26 cellular contexts compared by ENCODE assay signal in genomic region chr1:188857526-188858087, GRCh38.
"Had no signal": no experiment of that assay in that cellular context is flagged by ENCODE, and none has a peak within 500 bp of the region (broad histone marks: within the 10 kb centered on the region; RNA-seq: fewer than 3 reads in every experiment).

No MANE protein-coding gene starts in this region.

- H3K27ac ChIP-seq: brain microvascular endothelial cell, SJSA1 had no signal

- H3K27ac Mint-ChIP-seq: activated CD4-positive, alpha-beta memory T cell treated with anti-CD3 and anti-CD28 coated beads for 36 hours; activated CD4-positive, alpha-beta T cell treated with anti-CD3 and anti-CD28 coated beads, Interleukin-2, amount 10 ng/mL, durations not matched to agents 7 days and 5 days; activated naive CD4-positive, alpha-beta T cell treated with anti-CD3 and anti-CD28 coated beads, Interleukin-2, amount 10 ng/mL, durations not matched to agents 7 days and 5 days; activated naive CD8-positive, alpha-beta T cell; activated naive CD8-positive, alpha-beta T cell treated with anti-CD3 and anti-CD28 coated beads, Interleukin-2, amount 50 U/mL, for 24 hours; T-helper 1 cell treated with Interleukin-12 subunit alpha and Interleukin-12 subunit beta and Interleukin-4 antibody, amounts not matched to agents 30 μg/mL and 1 μg/mL, for 36 hours; T-helper 2 cell treated with Interferon-gamma antibody and Interleukin-4, amounts not matched to agents 5 μg/mL and 100 μg/mL, for 36 hours had no signal

- DNase-seq: activated CD4-positive, alpha-beta memory T cell treated with anti-CD3 and anti-CD28 coated beads for 36 hours; activated CD4-positive, alpha-beta T cell treated with anti-CD3 and anti-CD28 coated beads, Interleukin-2, amount 10 ng/mL, durations not matched to agents 7 days and 5 days; activated CD8-positive, alpha-beta memory T cell treated with anti-CD3 and anti-CD28 coated beads, Interleukin-2, amount 50 U/mL, for 4 hours; activated effector memory CD4-positive, alpha-beta T cell treated with Interleukin-2 at 50 U/mL for 16 hours; activated naive CD4-positive, alpha-beta T cell treated with anti-CD3 and anti-CD28 coated beads, Interleukin-2, amount 10 ng/mL, durations not matched to agents 7 days and 5 days; activated naive CD8-positive, alpha-beta T cell treated with anti-CD3 and anti-CD28 coated beads, Interleukin-2, amount 50 U/mL, for 24 hours; activated T-cell treated with anti-CD3 and anti-CD28 coated beads for 4 hours; activated T-cell treated with anti-CD3 and anti-CD28 coated beads, Interleukin-2, amount 50 U/mL, for 48 hours; brain microvascular endothelial cell; Kasumi-1; KG1; MG63; NCI-H1048; NCI-H1105 treated with DMSO at 0.1 percent for 48 hours; NCI-H1436; NCI-H1694; NCI-H1930; NCI-H345; NCI-H524 treated with DMSO at 0.1 percent for 48 hours; SHP77 treated with DMSO at 0.1 percent for 48 hours; SK-N-SH had no signal

- H3K9ac ChIP-seq: SK-N-SH had no signal

- H3K9me3 ChIP-seq: SJSA1 had no signal

- H3K36me3 ChIP-seq: brain microvascular endothelial cell, MG63, SJSA1 had no signal

- ATAC-seq: activated naive CD8-positive, alpha-beta T cell treated with anti-CD3 and anti-CD28 coated beads, Interleukin-2, amount 50 U/mL, for 24 hours; Panc1 had no signal

- H3K36me3 Mint-ChIP-seq: activated CD4-positive, alpha-beta memory T cell treated with anti-CD3 and anti-CD28 coated beads for 36 hours; activated naive CD4-positive, alpha-beta T cell treated with anti-CD3 and anti-CD28 coated beads, Interleukin-2, amount 10 ng/mL, durations not matched to agents 7 days and 5 days; activated naive CD8-positive, alpha-beta T cell had no signal

- H3K4me1 Mint-ChIP-seq: activated CD4-positive, alpha-beta T cell treated with anti-CD3 and anti-CD28 coated beads, Interleukin-2, amount 10 ng/mL, durations not matched to agents 7 days and 5 days; activated naive CD4-positive, alpha-beta T cell treated with anti-CD3 and anti-CD28 coated beads, Interleukin-2, amount 10 ng/mL, durations not matched to agents 7 days and 5 days; activated naive CD8-positive, alpha-beta T cell treated with anti-CD3 and anti-CD28 coated beads, Interleukin-2, amount 50 U/mL, for 24 hours had no signal

- H3K4me3 ChIP-seq: MG63, SJSA1 had no signal

- H3K4me3 Mint-ChIP-seq: activated CD4-positive, alpha-beta memory T cell treated with anti-CD3 and anti-CD28 coated beads for 36 hours; activated CD4-positive, alpha-beta T cell treated with anti-CD3 and anti-CD28 coated beads, Interleukin-2, amount 10 ng/mL, durations not matched to agents 7 days and 5 days; activated naive CD4-positive, alpha-beta T cell treated with anti-CD3 and anti-CD28 coated beads, Interleukin-2, amount 10 ng/mL, durations not matched to agents 7 days and 5 days; activated naive CD8-positive, alpha-beta T cell; activated naive CD8-positive, alpha-beta T cell treated with anti-CD3 and anti-CD28 coated beads, Interleukin-2, amount 50 U/mL, for 24 hours; T-helper 1 cell treated with Interleukin-12 subunit alpha and Interleukin-12 subunit beta and Interleukin-4 antibody, amounts not matched to agents 30 μg/mL and 1 μg/mL, for 36 hours; T-helper 2 cell treated with Interferon-gamma antibody and Interleukin-4, amounts not matched to agents 5 μg/mL and 100 μg/mL, for 36 hours had no signal

- H3K27me3 ChIP-seq: brain microvascular endothelial cell, MG63, SJSA1 had no signal

- H3K4me1 ChIP-seq: SJSA1 had no signal

- H3K27me3 Mint-ChIP-seq: activated CD4-positive, alpha-beta memory T cell treated with anti-CD3 and anti-CD28 coated beads for 36 hours; activated CD4-positive, alpha-beta T cell treated with anti-CD3 and anti-CD28 coated beads, Interleukin-2, amount 10 ng/mL, durations not matched to agents 7 days and 5 days; activated naive CD4-positive, alpha-beta T cell treated with anti-CD3 and anti-CD28 coated beads, Interleukin-2, amount 10 ng/mL, durations not matched to agents 7 days and 5 days; activated naive CD8-positive, alpha-beta T cell; activated naive CD8-positive, alpha-beta T cell treated with anti-CD3 and anti-CD28 coated beads, Interleukin-2, amount 50 U/mL, for 24 hours had no signal
